ENCODE assay signal across 26 cellular contexts in genomic region chr18:37435150-37435872, GRCh38.
DNase-seq lines count a peak whose midpoint lies in the region; ATAC-seq, FAIRE-seq and TF ChIP-seq lines count a peak whose summit lies in the region.
"Had no signal": no experiment of that assay in that cellular context is flagged by ENCODE, and none has a peak within 500 bp of the region (broad histone marks: within the 10 kb centered on the region; RNA-seq: fewer than 3 reads in every experiment).

No MANE protein-coding gene starts in this region.

- H3K27ac Mint-ChIP-seq in astrocyte (ENCODE audit: unreplicated experiment) = peak overlapping the region; percentile 34
- H3K27ac Mint-ChIP-seq: activated B cell treated with CpG ODN at 0.5 μM for 24 hours, progenitor cell of endocrine pancreas had no signal

- no peaks in the 10 kb centered on the region for H3K9me3 Mint-ChIP-seq in astrocyte (ENCODE audit: unreplicated experiment)
- H3K9me3 Mint-ChIP-seq: activated B cell treated with CpG ODN at 0.5 μM for 24 hours; activated T-cell treated with anti-CD3 and anti-CD28 coated beads, Interleukin-2, amount 50 U/mL, for 4 hours had no signal

- DNase-seq in HPDE6-E6E7 (ENCODE audit: extremely low spot score) = peak; percentile 12
- no peak for DNase-seq in astrocyte (ENCODE audit: low read depth)
- DNase-seq in glomerular visceral epithelial cell (ENCODE audit: extremely low spot score) = peak; percentile 48
- DNase-seq in renal cortical epithelial cell (ENCODE audit: low read depth) = peak; percentile 71
- DNase-seq in NCI-H748 treated with DMSO at 0.1 percent for 48 hours (lab: John Stamatoyannopoulos, UW) = no peak
- no peak for DNase-seq in NCI-H1436 treated with DMSO at 0.1 percent for 48 hours (lab: John Stamatoyannopoulos, UW)
- DNase-seq: activated B cell treated with CpG ODN at 0.5 μM for 24 hours; activated gamma-delta T cell; activated T-cell treated with anti-CD3 and anti-CD28 coated beads, Interleukin-2, amount 50 U/mL, for 4 hours; cerebellar nuclear complex; COR-L47; left ventricle myocardium inferior; mesendoderm; NCI-H1092; NCI-H1694 treated with DMSO at 0.1 percent for 48 hours; NCI-H446 treated with DMSO at 0.1 percent for 48 hours; RPMI8226; stimulated activated CD4-positive, alpha-beta T cell treated with anti-CD3 and anti-CD28 coated beads, Interleukin-4, amount 100 ng/mL, for 1 hour; stomach; T-helper 1 cell; uterus had no signal

- H3K27me3 Mint-ChIP-seq in astrocyte (ENCODE audit: low read depth, unreplicated experiment) = peaks cover 42% of the 10 kb centered on the region

- ATAC-seq in activated CD4-positive, CD25-positive, alpha-beta regulatory T cell treated with anti-CD3 and anti-CD28 coated beads, Interleukin-2, amount 50 U/mL, for 24 hours = no peak
- ATAC-seq: activated T-cell treated with anti-CD3 and anti-CD28 coated beads, Interleukin-2, amount 50 U/mL, for 4 hours had no signal

- no peak overlapping the region for H3K27ac ChIP-seq in astrocyte (ENCODE audit: low read depth, low read length)
- H3K27ac ChIP-seq: C4-2B, left ventricle myocardium inferior, stomach, uterus had no signal

- no peak for FAIRE-seq in astrocyte (lab: Jason Lieb, UNC)
- FAIRE-seq: G401.6 had no signal

- H3K4me1 ChIP-seq in astrocyte (ENCODE audit: insufficient read depth, low read length) = no peaks in the 10 kb centered on the region
- H3K4me1 ChIP-seq: HAP-1, stomach, uterus had no signal

- H3K9ac ChIP-seq in astrocyte (ENCODE audit: low read length) = no peak overlapping the region

- peaks cover 1% of the 10 kb centered on the region for H3K36me3 Mint-ChIP-seq in astrocyte (ENCODE audit: low read depth, unreplicated experiment)

- H3K79me2 ChIP-seq in astrocyte (ENCODE audit: insufficient read depth, low read length) = no peaks in the 10 kb centered on the region

- H3K36me3 ChIP-seq in astrocyte (ENCODE audit: insufficient read depth, low read length) = no peaks in the 10 kb centered on the region
- H3K36me3 ChIP-seq: HAP-1, left ventricle myocardium inferior, stomach, uterus had no signal

- no peaks in the 10 kb centered on the region for H4K20me1 ChIP-seq in astrocyte (ENCODE audit: insufficient read depth, low read length)

- H3K4me1 Mint-ChIP-seq in astrocyte (ENCODE audit: low read depth, unreplicated experiment) = peaks cover 17% of the 10 kb centered on the region
- H3K4me1 Mint-ChIP-seq: activated B cell treated with CpG ODN at 0.5 μM for 24 hours had no signal

- peak overlapping the region; percentile 3 for H3K4me3 Mint-ChIP-seq in astrocyte (ENCODE audit: unreplicated experiment)
- H3K4me3 Mint-ChIP-seq: activated B cell treated with CpG ODN at 0.5 μM for 24 hours; activated T-cell treated with anti-CD3 and anti-CD28 coated beads, Interleukin-2, amount 50 U/mL, for 4 hours had no signal

- no peak overlapping the region for H2AFZ ChIP-seq in astrocyte (ENCODE audit: low read depth, low read length)

- TF ChIP-seq CTCF in astrocyte (IDR thresholded peaks at IDR 0.05; ENCODE audit: insufficient read depth, low read depth, low read length) = no peak

- no peak overlapping the region for H3K4me2 ChIP-seq in astrocyte (ENCODE audit: low read length)

- H3K4me3 ChIP-seq in astrocyte (ENCODE audit: insufficient read depth, low read depth, low read length) = no peak overlapping the region
- H3K4me3 ChIP-seq: HAP-1, left ventricle myocardium inferior, stomach, uterus had no signal

- no peaks in the 10 kb centered on the region for H3K9me3 ChIP-seq in astrocyte (ENCODE audit: insufficient read depth, low read depth, low read length)
- H3K9me3 ChIP-seq: HAP-1, uterus had no signal

- H3K27me3 ChIP-seq in astrocyte (ENCODE audit: insufficient read depth, low read length) = no peaks in the 10 kb centered on the region
- H3K27me3 ChIP-seq: uterus had no signal

Comparison
In these comparisons a context has a peak if more than half of its experiments do, and no peak if none do; other contexts are left out.
1. DNase-seq: peak in HPDE6-E6E7 (single experiment), glomerular visceral epithelial cell (single experiment) and renal cortical epithelial cell (single experiment); none in astrocyte (single experiment), NCI-H748 treated with DMSO at 0.1 percent for 48 hours (single experiment) and NCI-H1436 treated with DMSO at 0.1 percent for 48 hours (single experiment).